In genomic region chr7:95609277-95609971, GRCh38 we compare ENCODE assay signal across 8 cellular contexts. TPM values are rescaled to one million over a fixed set of nuclear protein-coding genes. Genes with fewer than 3 reads are reported as not detected.
DNase-seq lines count a peak whose midpoint lies in the region; ATAC-seq and TF ChIP-seq lines count a peak whose summit lies in the region.

No MANE protein-coding gene starts in this region.

- no peaks in the 10 kb centered on the region for H3K27me3 ChIP-seq in prostate gland (replicated peaks; ENCODE audit: insufficient read depth)

- TF ChIP-seq POLR2A in prostate gland (IDR thresholded peaks at IDR 0.05) = no peak

- H3K36me3 ChIP-seq in prostate gland = no peaks in the 10 kb centered on the region

- no peak overlapping the region for H3K4me3 ChIP-seq in fibroblast of the aortic adventitia (ENCODE audit: low read depth, low read length)
- H3K4me3 ChIP-seq in prostate gland = no peak overlapping the region

- DNase-seq in GM04504 (ENCODE audit: low read depth) = peak; percentile 55
- peak; percentile 87 for DNase-seq in OCI-M1 (lab: John Stamatoyannopoulos, UW)
- DNase-seq in fibroblast of the aortic adventitia (ENCODE audit: low read depth) = peak; percentile 44
- peak; percentile 69 for DNase-seq in prostate gland (ENCODE audit: low spot score)
- DNase-seq in activated gamma-delta T cell (lab: John Stamatoyannopoulos, UW) = no peak
- no peak for DNase-seq in activated effector memory CD4-positive, alpha-beta T cell treated with anti-CD3 and anti-CD28 coated beads, Interleukin-2, amount 50 U/mL, for 16 hours

- H3K27ac ChIP-seq in prostate gland = peak overlapping the region; percentile 69 to 71

- WGBS in prostate gland = 11% methylated on average over 4 of the region's 4 CpGs

- intact Hi-C loops in prostate gland (cut with DNase I) = loop anchor here (5.0 kb wide), 1 partner anchor 73 kb away; no protein-coding TSS in a partner anchor

- peaks cover 10% of the 10 kb centered on the region for H3K4me1 ChIP-seq in prostate gland (replicated peaks)

- TF ChIP-seq CTCF in fibroblast of the aortic adventitia (IDR thresholded peaks at IDR 0.05; ENCODE audit: insufficient read depth, low read length) (no peak), prostate gland (IDR thresholded peaks at IDR 0.05) (no peak)

- H3K9me3 ChIP-seq in prostate gland = no peaks in the 10 kb centered on the region

- ATAC-seq in HG03432 (IDR thresholded peaks at IDR 0.05; ENCODE audit: unreplicated experiment) = no peak
- no peak for ATAC-seq in HG03442 (IDR thresholded peaks at IDR 0.05; ENCODE audit: unreplicated experiment)

RNA-seq across cellular contexts. Expression of gene PDK4, which starts 13.1 kb away (rescaled TPM):
- total RNA-seq in fibroblast of the aortic adventitia (ENCODE audit: low replicate concordance) (0.72 and 4.5 TPM in 2 replicates), prostate gland (10 to 100 TPM; 61.3 to 65.5 TPM)

Comparison
In these comparisons a context has a peak if more than half of its experiments do, and no peak if none do; other contexts are left out.
1. DNase-seq: peak in GM04504 (single experiment), OCI-M1 (single experiment), fibroblast of the aortic adventitia (single experiment) and prostate gland (single experiment); none in activated gamma-delta T cell (single experiment) and activated effector memory CD4-positive, alpha-beta T cell treated with anti-CD3 and anti-CD28 coated beads, Interleukin-2, amount 50 U/mL, for 16 hours (single experiment).
2. RNA of gene PDK4, which starts 13.1 kb away (total RNA-seq): 61.3 to 65.5 TPM in prostate gland; 0.72 to 4.5 TPM in fibroblast of the aortic adventitia; every median in the first group is over 10 times any median in the second.